24 cellular contexts compared by ENCODE assay signal in genomic region chr11:117413616-117414015, GRCh38.
"Had no signal": no experiment of that assay in that cellular context is flagged by ENCODE, and none has a peak within 500 bp of the region (broad histone marks: within the 10 kb centered on the region; RNA-seq: fewer than 3 reads in every experiment).

No MANE protein-coding gene starts in this region.

- H3K36me3 ChIP-seq: ovary had no signal

- H3K27ac Mint-ChIP-seq: nephron; progenitor cell of endocrine pancreas; stimulated activated memory B cell treated with anti-CD40 and anti-IgM and Interleukin-4, amounts not matched to agents 10 μg/mL and 1 μg/mL and 100 μg/mL, for 72 hours; stimulated activated naive CD8-positive, alpha-beta T cell treated with anti-CD3 and anti-CD28 coated beads, Interleukin-15, amount 100 ng/mL, for 72 hours had no signal

- H3K4me3 Mint-ChIP-seq: immature natural killer cell; naive thymus-derived CD8-positive, alpha-beta T cell; nephron; neural crest cell; stimulated activated memory B cell treated with anti-CD40 and anti-IgM and Interleukin-4, amounts not matched to agents 10 μg/mL and 1 μg/mL and 100 μg/mL, for 72 hours; stimulated activated naive CD8-positive, alpha-beta T cell treated with anti-CD3 and anti-CD28 coated beads, Interleukin-15, amount 100 ng/mL, for 72 hours had no signal

- H3K9me3 Mint-ChIP-seq: naive thymus-derived CD8-positive, alpha-beta T cell; nephron; neural crest cell; stimulated activated memory B cell treated with anti-CD40 and anti-IgM and Interleukin-4, amounts not matched to agents 10 μg/mL and 1 μg/mL and 100 μg/mL, for 72 hours; stimulated activated naive CD8-positive, alpha-beta T cell treated with anti-CD3 and anti-CD28 coated beads, Interleukin-15, amount 100 ng/mL, for 72 hours had no signal

- DNase-seq: hippocampal formation; immature natural killer cell; left ventricle myocardium inferior; nucleus accumbens; ovary; right cardiac atrium; small intestine; spleen; stimulated activated CD4-positive, alpha-beta T cell treated with anti-CD3 and anti-CD28 coated beads, Interleukin-4, amount 100 ng/mL, for 24 hours; stimulated activated naive CD4-positive, alpha-beta T cell treated with Interleukin-2 at 50 U/mL for 16 hours; stimulated activated naive CD8-positive, alpha-beta T cell treated with anti-CD3 and anti-CD28 coated beads, Interleukin-15, amount 100 ng/mL, for 72 hours; substantia nigra; testis; thyroid gland; transverse colon; upper lobe of left lung had no signal

- H3K4me1 ChIP-seq: left ventricle myocardium inferior, sigmoid colon, spleen, testis, thyroid gland, transverse colon, upper lobe of left lung, vagina had no signal

- H3K4me3 ChIP-seq: left ventricle myocardium inferior, lung, ovary, sigmoid colon, spleen, testis, thyroid gland, transverse colon, upper lobe of left lung, vagina had no signal

- H3K4me1 Mint-ChIP-seq: immature natural killer cell; stimulated activated naive CD8-positive, alpha-beta T cell treated with anti-CD3 and anti-CD28 coated beads, Interleukin-15, amount 100 ng/mL, for 72 hours had no signal

- H3K27me3 Mint-ChIP-seq: stimulated activated naive CD8-positive, alpha-beta T cell treated with anti-CD3 and anti-CD28 coated beads, Interleukin-15, amount 100 ng/mL, for 72 hours had no signal

- ATAC-seq: naive thymus-derived CD8-positive, alpha-beta T cell; right cardiac atrium; stimulated activated memory B cell treated with anti-CD40 and anti-IgM and Interleukin-4, amounts not matched to agents 10 μg/mL and 1 μg/mL and 100 μg/mL, for 72 hours; stimulated activated naive CD8-positive, alpha-beta T cell treated with anti-CD3 and anti-CD28 coated beads, Interleukin-15, amount 100 ng/mL, for 72 hours had no signal

- H3K27ac ChIP-seq: left ventricle myocardium inferior, ovary, sigmoid colon, spleen, testis, thyroid gland, transverse colon, upper lobe of left lung, vagina had no signal

- H3K27me3 ChIP-seq: ovary, sigmoid colon, spleen, testis, thyroid gland, transverse colon, upper lobe of left lung, vagina had no signal
